Comparison of ENCODE assay signal across 9 cellular contexts in the genomic region with DNA sequence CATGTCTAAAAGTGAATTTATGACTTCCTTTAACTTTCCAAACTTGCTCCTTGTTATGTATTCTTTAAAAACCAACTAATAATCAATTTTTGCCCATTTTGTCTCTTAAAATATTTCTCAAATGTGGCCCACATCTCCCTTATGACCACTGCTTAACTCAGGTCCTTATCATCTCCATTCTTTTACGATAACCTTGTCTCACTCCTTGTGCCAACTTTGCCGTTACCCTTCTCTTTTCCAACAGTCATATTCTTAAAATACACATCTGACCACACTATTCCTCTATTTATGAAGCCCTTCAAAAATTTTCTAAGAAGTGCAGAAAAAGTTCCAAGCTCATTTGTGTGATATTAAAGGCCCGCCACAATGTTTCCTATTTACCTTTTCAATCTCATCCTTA. TPM values are rescaled to one million over a fixed set of nuclear protein-coding genes. Genes with fewer than 3 reads are reported as not detected.
"Had no signal": no experiment of that assay in that cellular context is flagged by ENCODE, and none has a peak within 500 bp of the region (broad histone marks: within the 10 kb centered on the region; RNA-seq: fewer than 3 reads in every experiment).

No MANE protein-coding gene starts in this region.

- H3K27ac Mint-ChIP-seq: HFFc6, IgD-negative memory B cell had no signal

- H3K4me3 ChIP-seq: GM23248, HAP-1 had no signal

- H2AFZ ChIP-seq: GM23248 had no signal

- DNase-seq: GM23248, GOT3, H7, HFFc6 had no signal

- FAIRE-seq: HepG2 had no signal

- H3K36me3 ChIP-seq: HAP-1 had no signal

- H3K27me3 Mint-ChIP-seq: IgD-negative memory B cell had no signal

- H3K4me3 Mint-ChIP-seq: HFFc6 had no signal

- H3K27ac ChIP-seq: GM23248, HL-60 had no signal

- H3K9me3 ChIP-seq: HAP-1 had no signal

- H3K9ac ChIP-seq: GM23248 had no signal

- H3K4me1 Mint-ChIP-seq: IgD-negative memory B cell had no signal

RNA-seq across cellular contexts. Expression of gene PPP1R1C, which starts 47.8 kb away (rescaled TPM):
- total RNA-seq: GM23248, HT1080 had no signal
- polyA plus RNA-seq: GM23248, IgD-negative memory B cell had no signal
